22 cellular contexts compared by ENCODE assay signal in the genomic region with DNA sequence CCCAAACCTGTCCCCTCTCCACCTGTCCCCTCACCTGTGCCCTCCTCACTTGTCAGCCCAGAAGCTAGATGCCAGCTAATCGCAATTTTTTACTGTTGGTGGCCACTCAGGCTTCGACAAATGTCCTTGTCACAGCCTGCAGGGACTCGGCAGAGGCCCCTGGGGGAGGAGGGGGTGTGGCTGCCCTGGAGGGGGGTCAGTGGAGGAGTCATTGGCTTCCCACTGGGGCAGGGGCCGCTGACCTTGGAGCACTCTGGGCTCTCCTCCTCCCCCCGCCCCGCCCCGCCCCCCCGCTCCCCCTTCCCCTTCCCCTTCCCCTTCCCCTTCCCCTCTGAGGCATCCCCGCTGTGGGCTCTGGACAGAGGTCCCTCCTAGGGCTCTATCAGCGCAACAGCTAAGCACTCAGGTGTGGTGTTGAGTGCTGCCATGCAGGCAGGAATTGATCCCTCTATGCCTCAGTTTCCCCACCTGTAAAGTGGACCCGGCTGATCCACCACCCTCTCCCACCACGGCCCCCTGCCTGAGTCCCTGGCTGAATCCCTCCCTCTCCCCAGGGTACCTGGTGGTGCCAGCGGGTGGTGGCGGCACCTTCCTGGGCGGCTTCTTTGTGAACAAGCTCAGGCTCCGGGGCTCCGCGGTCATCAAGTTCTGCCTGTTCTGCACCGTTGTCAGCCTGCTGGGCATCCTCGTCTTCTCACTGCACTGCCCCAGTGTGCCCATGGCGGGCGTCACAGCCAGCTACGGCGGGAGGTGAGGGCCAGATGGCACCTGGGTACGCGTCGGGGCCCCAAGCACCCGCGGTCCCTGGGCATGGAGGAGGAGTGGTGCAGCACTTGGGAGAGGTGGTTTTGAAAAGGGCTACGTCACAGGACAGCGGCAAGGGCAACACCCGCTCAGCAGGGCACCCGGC. TPM values are rescaled to one million over a fixed set of nuclear protein-coding genes. Genes with fewer than 3 reads are reported as not detected.
DNase-seq lines count a peak whose midpoint lies in the region; TF ChIP-seq lines count a peak whose summit lies in the region.
"Had no signal": no experiment of that assay in that cellular context is flagged by ENCODE, and none has a peak within 500 bp of the region (broad histone marks: within the 10 kb centered on the region; RNA-seq: fewer than 3 reads in every experiment).

No MANE protein-coding gene starts in this region.

- no TSS peak for BruUV-seq in mammary epithelial cell (replicated peaks; lab: Mats Ljungman, UMichigan)

- H2BK5ac ChIP-seq in neuronal stem cell (ENCODE audit: low read length), result no peak overlapping the region

- no peaks in the 10 kb centered on the region for H3K9me3 Mint-ChIP-seq in activated CD4-positive, alpha-beta T cell treated with anti-CD3 and anti-CD28 coated beads, Interleukin-2, amount 10 ng/mL, durations not matched to agents 7 days and 5 days
- H3K9me3 Mint-ChIP-seq: activated naive CD8-positive, alpha-beta T cell treated with anti-CD3 and anti-CD28 coated beads, Interleukin-2, amount 50 U/mL, for 24 hours; T-helper 2 cell treated with Interferon-gamma antibody and Interleukin-4, amounts not matched to agents 5 μg/mL and 100 μg/mL, for 36 hours had no signal

- H2AK5ac ChIP-seq in neuronal stem cell (ENCODE audit: low read depth, low read length), result no peak overlapping the region

- H3K36me3 ChIP-seq in HEK293 (ENCODE audit: control insufficient read depth in 2 of 2, insufficient read depth in 1 of 2, low read length in 2 of 2) (peaks cover 0 to 23% of the 10 kb centered on the region in 2 experiments; a peak in 1 of 3 replicates), mammary epithelial cell (ENCODE audit: insufficient read depth, low read length) (no peaks in the 10 kb centered on the region), neuronal stem cell (replicated peaks in 1 of 2; ENCODE audit: control insufficient read depth in 2 of 2, insufficient read depth in 2 of 2, low read length in 2 of 2) (no peaks in the 10 kb centered on the region)
- H3K36me3 ChIP-seq: prostate gland, thoracic aorta had no signal

- no peak overlapping the region for H4K91ac ChIP-seq in neuronal stem cell (ENCODE audit: low read depth, low read length, poor library complexity)

- CTCF ChIA-PET in HEK293 (lab: Yijun Ruan, JAX) (interaction anchor here (0.7 to 5.2 kb wide), 4 partner anchors 15 to 128 kb away, joined by 3 to 38 read pairs (median 5); no protein-coding TSS in a partner anchor), mammary epithelial cell (lab: Charles Lee; ENCODE audit: low non-redundant PET) (interaction anchor here (0.6 kb wide), 1 partner anchor 37 kb away, joined by 5 read pairs; no protein-coding TSS in a partner anchor)
- CTCF ChIA-PET in activated CD4-positive, alpha-beta T cell treated with anti-CD3 and anti-CD28 coated beads, Interleukin-2, amount 10 ng/mL, durations not matched to agents 7 days and 5 days (lab: Charles Lee), result no interaction called here

- TF ChIP-seq CTCF in HEK293 (tag by site-specific recombination; IDR thresholded peaks at IDR 0.05) (no peak), mammary epithelial cell (conservative IDR thresholded peaks at IDR 0.05 in 1 of 2, IDR thresholded peaks at IDR 0.05 in 1 of 2; ENCODE audit: extremely low read depth in 1 of 2, insufficient read depth in 1 of 2, low read depth in 1 of 2, low read length in 2 of 2) (no peak)

- H2AFZ ChIP-seq in mammary epithelial cell (ENCODE audit: low read depth, low read length) (peak overlapping the region; percentile 10), neuronal stem cell (ENCODE audit: low read length) (no peak overlapping the region)

- H3K18ac ChIP-seq in neuronal stem cell (ENCODE audit: low read length), result no peak overlapping the region

- H3K79me1 ChIP-seq in neuronal stem cell (ENCODE audit: low read depth, low read length), result no peaks in the 10 kb centered on the region

- H3K4me3 Mint-ChIP-seq in activated CD4-positive, alpha-beta T cell treated with anti-CD3 and anti-CD28 coated beads, Interleukin-2, amount 10 ng/mL, durations not matched to agents 7 days and 5 days, result no peak overlapping the region
- H3K4me3 Mint-ChIP-seq: activated naive CD8-positive, alpha-beta T cell treated with anti-CD3 and anti-CD28 coated beads, Interleukin-2, amount 50 U/mL, for 24 hours; CD4-positive, alpha-beta memory T cell; T-helper 2 cell treated with Interferon-gamma antibody and Interleukin-4, amounts not matched to agents 5 μg/mL and 100 μg/mL, for 36 hours had no signal

- no peak overlapping the region for H3K27ac Mint-ChIP-seq in activated CD4-positive, alpha-beta T cell treated with anti-CD3 and anti-CD28 coated beads, Interleukin-2, amount 10 ng/mL, durations not matched to agents 7 days and 5 days
- H3K27ac Mint-ChIP-seq: activated naive CD8-positive, alpha-beta T cell treated with anti-CD3 and anti-CD28 coated beads, Interleukin-2, amount 50 U/mL, for 24 hours; CD4-positive, alpha-beta memory T cell had no signal

- peak overlapping the region; percentile 83 for H4K8ac ChIP-seq in neuronal stem cell (ENCODE audit: low read depth, low read length)

- no peak for TF ChIP-seq POLR2A in erythroblast (IDR thresholded peaks at IDR 0.05; ENCODE audit: low read length)

- in situ Hi-C loops in mammary epithelial cell (cut with MboI; ENCODE audit: low sequenced_read_pairs in 2 of 2), result loop anchor here in 1 of 2 donors (5.0 kb wide), 1 partner anchor 126 kb away; no protein-coding TSS in a partner anchor

- no peaks in the 10 kb centered on the region for H3K27me3 Mint-ChIP-seq in activated CD4-positive, alpha-beta T cell treated with anti-CD3 and anti-CD28 coated beads, Interleukin-2, amount 10 ng/mL, durations not matched to agents 7 days and 5 days
- H3K27me3 Mint-ChIP-seq: activated naive CD8-positive, alpha-beta T cell treated with anti-CD3 and anti-CD28 coated beads, Interleukin-2, amount 50 U/mL, for 24 hours; CD4-positive, alpha-beta memory T cell had no signal

- 39% methylated on average over 16 of the region's 33 CpGs for WGBS in mammary epithelial cell (ENCODE audit: low coverage, missing lambda C conversion rate)
- WGBS in neuronal stem cell (ENCODE audit: extremely low coverage in 2 of 2, insufficient read length in 2 of 2, insufficient replicate concordance in 1 of 2), 2 donors, result no CpG with 5 or more reads among the region's 33 CpGs

- H3K4me3 ChIP-seq in HEK293 (ENCODE audit: low read depth, low read length) (no peak overlapping the region), mammary epithelial cell (replicated peaks in 1 of 3; ENCODE audit: insufficient read depth in 1 of 3, low read depth in 2 of 3, low read length in 3 of 3) (no peak overlapping the region), neuronal stem cell (ENCODE audit: low read length in 2 of 2) (no peak overlapping the region)
- H3K4me3 ChIP-seq: prostate gland, thoracic aorta had no signal

- H2BK12ac ChIP-seq in neuronal stem cell (ENCODE audit: low read length), result no peak overlapping the region

- peak; percentile 3 for DNase-seq in NCI-H1092 treated with DMSO at 0.1 percent for 48 hours (lab: John Stamatoyannopoulos, UW)
- no peak for DNase-seq in NCI-H1092 (lab: John Stamatoyannopoulos, UW)
- DNase-seq in mammary epithelial cell, result no peak
- DNase-seq in neuronal stem cell (ENCODE audit: low spot score), result no peak
- no peak for DNase-seq in activated CD4-positive, alpha-beta T cell treated with anti-CD3 and anti-CD28 coated beads, Interleukin-2, amount 10 ng/mL, durations not matched to agents 7 days and 5 days
- no peak for DNase-seq in GM19240 (ENCODE audit: insufficient read length, low spot score)
- no peak for DNase-seq in erythroblast (lab: John Stamatoyannopoulos, UW)
- DNase-seq: activated CD4-positive, alpha-beta T cell treated with anti-CD3 and anti-CD28 coated beads, Interleukin-2, amount 50 U/mL, for 4 hours; activated CD8-positive, alpha-beta memory T cell treated with anti-CD3 and anti-CD28 coated beads, Interleukin-2, amount 50 U/mL, for 48 hours; activated effector memory CD4-positive, alpha-beta T cell treated with Interleukin-2 at 50 U/mL for 16 hours; activated naive CD8-positive, alpha-beta T cell treated with anti-CD3 and anti-CD28 coated beads, Interleukin-2, amount 50 U/mL, for 24 hours; H7; MM.1S; NCI-H1930; NCI-H510A; WERI-Rb-1 had no signal

- H3K14ac ChIP-seq in neuronal stem cell (ENCODE audit: low read length), result peak overlapping the region; percentile 92

- peak overlapping the region; percentile 48 for H3K23ac ChIP-seq in neuronal stem cell (ENCODE audit: low read depth, low read length, poor library complexity)

- H3K27ac ChIP-seq in HEK293 (ENCODE audit: extremely low read depth, low read depth, low read length) (no peak overlapping the region), mammary epithelial cell (ENCODE audit: insufficient read depth, low read depth, low read length) (peak overlapping the region; percentile 46), neuronal stem cell (replicated peaks; ENCODE audit: low read length) (no peak overlapping the region)
- H3K27ac ChIP-seq: 22Rv1, prostate gland, thoracic aorta, WERI-Rb-1 had no signal

- POLR2A ChIA-PET in HEK293 (lab: Yijun Ruan, JAX), result interaction anchor here (0.6 kb wide), 1 partner anchor 99 kb away, joined by 3 read pairs; no protein-coding TSS in a partner anchor
- POLR2A ChIA-PET in activated CD4-positive, alpha-beta T cell treated with anti-CD3 and anti-CD28 coated beads, Interleukin-2, amount 10 ng/mL, durations not matched to agents 7 days and 5 days (lab: Charles Lee), result no interaction called here

- H2BK15ac ChIP-seq in neuronal stem cell (ENCODE audit: low read length), result peak overlapping the region; percentile 6

- no peaks in the 10 kb centered on the region for H3K27me3 ChIP-seq in mammary epithelial cell (ENCODE audit: insufficient read depth, low read length)
- peaks cover 0 to 53% (median 0%) of the 10 kb centered on the region in 3 experiments for H3K27me3 ChIP-seq in neuronal stem cell (ENCODE audit: control insufficient read depth in 3 of 3, insufficient read depth in 3 of 3, low read depth in 1 of 3, low read length in 3 of 3)

- H3K4me2 ChIP-seq in mammary epithelial cell (ENCODE audit: insufficient read depth, low read depth, low read length) (peak overlapping the region; percentile 63), neuronal stem cell (ENCODE audit: insufficient read depth, low read length, poor library complexity, severe bottlenecking) (no peak overlapping the region)

- H3K9ac ChIP-seq in mammary epithelial cell (ENCODE audit: insufficient read depth, low read length), result peak overlapping the region; percentile 10
- peak overlapping the region; percentile 63 for H3K9ac ChIP-seq in neuronal stem cell (ENCODE audit: low read depth, low read length, poor library complexity)

- H3K4me1 ChIP-seq in HEK293 (ENCODE audit: control insufficient read depth, insufficient read depth, low read length) (no peaks in the 10 kb centered on the region), mammary epithelial cell (ENCODE audit: insufficient read depth, low read length) (peaks cover 32% of the 10 kb centered on the region), neuronal stem cell (ENCODE audit: control insufficient read depth in 2 of 2, insufficient read depth in 1 of 2, low read depth in 1 of 2, low read length in 2 of 2) (peaks cover 11 to 12% of the 10 kb centered on the region in 2 donors)
- H3K4me1 ChIP-seq: prostate gland had no signal

- dilution Hi-C loops in mammary epithelial cell (cut with HindIII; ENCODE audit: low sequenced_read_pairs), result loop anchor here (5.0 kb wide), 5 partner anchors 46 to 151 kb away; a partner anchor contains a TSS

- H3K4me1 Mint-ChIP-seq in activated CD4-positive, alpha-beta T cell treated with anti-CD3 and anti-CD28 coated beads, Interleukin-2, amount 10 ng/mL, durations not matched to agents 7 days and 5 days, result peaks cover 6% of the 10 kb centered on the region
- H3K4me1 Mint-ChIP-seq: activated naive CD8-positive, alpha-beta T cell treated with anti-CD3 and anti-CD28 coated beads, Interleukin-2, amount 50 U/mL, for 24 hours had no signal

- H3K9me3 ChIP-seq in HEK293 (ENCODE audit: control insufficient read depth, insufficient read depth, low read depth, low read length), result no peaks in the 10 kb centered on the region
- no peaks in the 10 kb centered on the region for H3K9me3 ChIP-seq in mammary epithelial cell (replicated peaks; ENCODE audit: insufficient read depth, low read length)
- peaks cover 0 to 2% of the 10 kb centered on the region in 2 donors for H3K9me3 ChIP-seq in neuronal stem cell (replicated peaks in 1 of 2; ENCODE audit: control insufficient read depth in 2 of 2, insufficient read depth in 1 of 2, low read depth in 1 of 2, low read length in 2 of 2)
- H3K9me3 ChIP-seq: prostate gland, thoracic aorta had no signal

- H4K20me1 ChIP-seq in mammary epithelial cell (ENCODE audit: insufficient read depth, low read length), result no peaks in the 10 kb centered on the region

- no peak overlapping the region for H3K4ac ChIP-seq in neuronal stem cell (ENCODE audit: low read length)

- H3K79me2 ChIP-seq in mammary epithelial cell (ENCODE audit: insufficient read depth, low read length), result no peaks in the 10 kb centered on the region

- H3K36me3 Mint-ChIP-seq in activated CD4-positive, alpha-beta T cell treated with anti-CD3 and anti-CD28 coated beads, Interleukin-2, amount 10 ng/mL, durations not matched to agents 7 days and 5 days (ENCODE audit: low read depth), result peaks cover 31% of the 10 kb centered on the region
- H3K36me3 Mint-ChIP-seq: CD4-positive, alpha-beta memory T cell had no signal

- intact Hi-C loops in mammary epithelial cell (cut with micrococcal nuclease), result no loop called here

- H2BK120ac ChIP-seq in neuronal stem cell (ENCODE audit: low read depth, low read length), result no peak overlapping the region

RNA-seq across cellular contexts. Expression of a gene that starts 23.8 kb away (rescaled TPM):
- under 1 TPM; 0.17 to 0.33 TPM for total RNA-seq in mammary epithelial cell
- polyA plus RNA-seq in mammary epithelial cell, result 0.99 TPM
- 1.3 TPM for polyA minus RNA-seq in mammary epithelial cell
- 3.5 TPM for polyA plus RNA-seq in neuronal stem cell (2013, experiment 1 of 2)
- 3.9 TPM for polyA plus RNA-seq in neuronal stem cell (2013, experiment 2 of 2)
- total RNA-seq in activated CD4-positive, alpha-beta T cell treated with anti-CD3 and anti-CD28 coated beads, Interleukin-2, amount 10 ng/mL, durations not matched to agents 7 days and 5 days, result 10 to 100 TPM; 54.2 to 55.2 TPM

RNA-seq across cellular contexts. Expression of a gene that starts 42.6 kb away (rescaled TPM):
- under 1 TPM in 1 of 2 donors, not detected in 1; 0.14 TPM for total RNA-seq in mammary epithelial cell
- polyA plus RNA-seq in mammary epithelial cell, result 0.82 TPM
- polyA minus RNA-seq in mammary epithelial cell, result 0.83 TPM
- 0.28 TPM for polyA plus RNA-seq in neuronal stem cell (2013, experiment 1 of 2)
- polyA plus RNA-seq in neuronal stem cell (2013, experiment 2 of 2), result 0.21 TPM
- total RNA-seq in activated CD4-positive, alpha-beta T cell treated with anti-CD3 and anti-CD28 coated beads, Interleukin-2, amount 10 ng/mL, durations not matched to agents 7 days and 5 days, result 1 to 10 TPM in 1 of 2 experiments, under 1 TPM in 1; 0.94 to 1.5 TPM
- total RNA-seq: thoracic aorta had no signal
- polyA plus RNA-seq: CD4-positive, alpha-beta memory T cell had no signal

Comparison
In these comparisons a context has a peak if more than half of its experiments do, and no peak if none do; other contexts are left out.
1. RNA of a gene that starts 23.8 kb away (total RNA-seq): 54.2 to 55.2 TPM in activated CD4-positive, alpha-beta T cell treated with anti-CD3 and anti-CD28 coated beads, Interleukin-2, amount 10 ng/mL, durations not matched to agents 7 days and 5 days; 0.17 to 0.33 TPM in mammary epithelial cell; every median in the first group is over 10 times any median in the second.